ENCODE assay signal across 11 cellular contexts in genomic region chr22:23789638-23790037, GRCh38. TPM values are rescaled to one million over a fixed set of nuclear protein-coding genes. Genes with fewer than 3 reads are reported as not detected.
DNase-seq lines count a peak whose midpoint lies in the region; ATAC-seq and TF ChIP-seq lines count a peak whose summit lies in the region.
"Had no signal": no experiment of that assay in that cellular context is flagged by ENCODE, and none has a peak within 500 bp of the region (broad histone marks: within the 10 kb centered on the region; RNA-seq: fewer than 3 reads in every experiment).

No MANE protein-coding gene starts in this region.

- no peak overlapping the region for H3K27ac ChIP-seq in CD8-positive, alpha-beta memory T cell (ENCODE audit: low read depth, low read length)
- no peak overlapping the region for H3K27ac ChIP-seq in coronary artery
- no peak overlapping the region for H3K27ac ChIP-seq in neural cell (ENCODE audit: low read length)
- H3K27ac ChIP-seq: SK-N-MC, tibial artery had no signal

- peak overlapping the region in 4 of 7 donors; percentile 28 to 71 (median 40) for H3K4me3 Mint-ChIP-seq in CD8-positive, alpha-beta memory T cell
- peak overlapping the region; percentile 42 for H3K4me3 Mint-ChIP-seq in HFFc6
- no peak overlapping the region for H3K4me3 Mint-ChIP-seq in activated CD4-positive, alpha-beta T cell treated with anti-CD3 and anti-CD28 coated beads for 36 hours
- H3K4me3 Mint-ChIP-seq: activated CD4-positive, alpha-beta T cell treated with anti-CD3 and anti-CD28 coated beads, Interleukin-2, amount 10 ng/mL, durations not matched to agents 24 days and 14 days had no signal

- peaks cover 0 to 39% (median 7%) of the 10 kb centered on the region in 3 donors for H3K36me3 Mint-ChIP-seq in CD8-positive, alpha-beta memory T cell
- H3K36me3 Mint-ChIP-seq in HFFc6 (ENCODE audit: low read depth) = peaks cover 18% of the 10 kb centered on the region; the same call in 1 of the 2 replicates
- H3K36me3 Mint-ChIP-seq in activated CD4-positive, alpha-beta T cell treated with anti-CD3 and anti-CD28 coated beads for 36 hours (ENCODE audit: low read depth) = peaks cover 17% of the 10 kb centered on the region

- peaks cover 47% of the 10 kb centered on the region for H3K79me2 ChIP-seq in neural cell (replicated peaks; ENCODE audit: insufficient read depth, low read length)

- H3K9me3 Mint-ChIP-seq in CD8-positive, alpha-beta memory T cell = no peaks in the 10 kb centered on the region
- H3K9me3 Mint-ChIP-seq in HFFc6 = no peaks in the 10 kb centered on the region
- H3K9me3 Mint-ChIP-seq in activated CD4-positive, alpha-beta T cell treated with anti-CD3 and anti-CD28 coated beads for 36 hours (ENCODE audit: low read depth) = no peaks in the 10 kb centered on the region
- H3K9me3 Mint-ChIP-seq: activated CD4-positive, alpha-beta T cell treated with anti-CD3 and anti-CD28 coated beads, Interleukin-2, amount 10 ng/mL, durations not matched to agents 24 days and 14 days had no signal

- TF ChIP-seq EP300 in neural cell (conservative IDR thresholded peaks at IDR 0.05; ENCODE audit: poor library complexity, severe bottlenecking) = no peak

- H3K27me3 Mint-ChIP-seq in CD8-positive, alpha-beta memory T cell = no peaks in the 10 kb centered on the region
- no peaks in the 10 kb centered on the region; the same call in none of the 2 replicates for H3K27me3 Mint-ChIP-seq in HFFc6 (ENCODE audit: insufficient read depth)
- H3K27me3 Mint-ChIP-seq in activated CD4-positive, alpha-beta T cell treated with anti-CD3 and anti-CD28 coated beads for 36 hours = no peaks in the 10 kb centered on the region
- H3K27me3 Mint-ChIP-seq: activated CD4-positive, alpha-beta T cell treated with anti-CD3 and anti-CD28 coated beads, Interleukin-2, amount 10 ng/mL, durations not matched to agents 24 days and 14 days had no signal

- no peak overlapping the region for H3K4me2 ChIP-seq in neural cell (ENCODE audit: low read length)

- H3K36me3 ChIP-seq in CD8-positive, alpha-beta memory T cell (ENCODE audit: insufficient read depth, low read length) = peaks cover 23% of the 10 kb centered on the region
- H3K36me3 ChIP-seq in neural cell (ENCODE audit: insufficient read depth, low read length) = no peaks in the 10 kb centered on the region

- TF ChIP-seq RAD21 in neural cell (conservative IDR thresholded peaks at IDR 0.05) = peak; percentile 11

- POLR2A ChIA-PET in CD8-positive, alpha-beta memory T cell (lab: Charles Lee) = no interaction called here
- POLR2A ChIA-PET in activated CD4-positive, alpha-beta T cell treated with anti-CD3 and anti-CD28 coated beads for 36 hours (lab: Charles Lee) = no interaction called here

- no peaks in the 10 kb centered on the region for H3K27me3 ChIP-seq in CD8-positive, alpha-beta memory T cell (ENCODE audit: insufficient read depth, low read length, poor library complexity, severe bottlenecking)
- no peaks in the 10 kb centered on the region for H3K27me3 ChIP-seq in neural cell (ENCODE audit: insufficient read depth, low read depth, low read length)
- H3K27me3 ChIP-seq: tibial artery had no signal

- no peak for DNase-seq in CD8-positive, alpha-beta memory T cell
- DNase-seq in HFFc6 (no peak), coronary artery (ENCODE audit: low spot score) (peak; percentile 55)
- DNase-seq in activated CD4-positive, alpha-beta T cell treated with anti-CD3 and anti-CD28 coated beads for 36 hours = no peak
- no peak for DNase-seq in stimulated activated CD4-positive, alpha-beta T cell treated with anti-CD3 and anti-CD28 coated beads, Interleukin-4, amount 100 ng/mL, for 24 hours
- DNase-seq: activated CD4-positive, alpha-beta T cell treated with anti-CD3 and anti-CD28 coated beads, Interleukin-2, amount 10 ng/mL, durations not matched to agents 24 days and 14 days; tibial artery had no signal

- H3K4me3 ChIP-seq in CD8-positive, alpha-beta memory T cell (ENCODE audit: low read length) = no peak overlapping the region
- H3K4me3 ChIP-seq in coronary artery (no peak overlapping the region), neural cell (ENCODE audit: low read length) (peak overlapping the region; percentile 83)
- H3K4me3 ChIP-seq: SK-N-MC, tibial artery had no signal

- H3K4me1 ChIP-seq in CD8-positive, alpha-beta memory T cell (ENCODE audit: insufficient read depth, low read length) = peaks cover 30% of the 10 kb centered on the region

- no peaks in the 10 kb centered on the region for H3K9me3 ChIP-seq in CD8-positive, alpha-beta memory T cell (ENCODE audit: low read length)
- H3K9me3 ChIP-seq in neural cell (ENCODE audit: low read length) = no peaks in the 10 kb centered on the region
- H3K9me3 ChIP-seq: tibial artery had no signal

- CTCF ChIA-PET in CD8-positive, alpha-beta memory T cell (lab: Charles Lee) = interaction anchor here (1.0 kb wide), 1 partner anchor 13 kb away, joined by 3 read pairs; no protein-coding TSS in a partner anchor
- CTCF ChIA-PET in activated CD4-positive, alpha-beta T cell treated with anti-CD3 and anti-CD28 coated beads for 36 hours (lab: Charles Lee) = interaction anchor here (0.5 to 1.6 kb wide), 3 partner anchors 21 to 657 kb away, joined by 3 to 5 read pairs (median 3); no protein-coding TSS in a partner anchor

- no peak overlapping the region for H3K9ac ChIP-seq in neural cell (ENCODE audit: low read length)

- TF ChIP-seq CTCF in HFFc6 (IDR thresholded peaks at IDR 0.05) (no peak; the same call in 1 of the 2 replicates), coronary artery (IDR thresholded peaks at IDR 0.05) (no peak), neural cell (IDR thresholded peaks at IDR 0.05; ENCODE audit: poor library complexity, severe bottlenecking) (peak; percentile 39)

- intact Hi-C loops in activated CD4-positive, alpha-beta T cell treated with anti-CD3 and anti-CD28 coated beads for 36 hours (cut with DNase I, micrococcal nuclease) = loop anchor here in 1 of 2 experiments (5.0 kb wide), 1 partner anchor 103 kb away; the partner anchor contains the start of gene MIF

- H3F3A ChIP-seq in neural cell (ENCODE audit: insufficient read depth, low read length, poor library complexity, severe bottlenecking) = no peaks in the 10 kb centered on the region

- no peak for ATAC-seq in activated CD4-positive, alpha-beta T cell treated with anti-CD3 and anti-CD28 coated beads for 36 hours
- no peak for ATAC-seq in GM18909 (IDR thresholded peaks at IDR 0.05; ENCODE audit: poor library complexity, unreplicated experiment)

- H2AFZ ChIP-seq in neural cell (ENCODE audit: low read depth, low read length) = no peak overlapping the region

- peak overlapping the region in 5 of 8 donors; percentile 4 to 69 (median 31) for H3K27ac Mint-ChIP-seq in CD8-positive, alpha-beta memory T cell
- H3K27ac Mint-ChIP-seq in HFFc6 = peak overlapping the region; percentile 62
- H3K27ac Mint-ChIP-seq in activated CD4-positive, alpha-beta T cell treated with anti-CD3 and anti-CD28 coated beads for 36 hours = no peak overlapping the region
- H3K27ac Mint-ChIP-seq: activated CD4-positive, alpha-beta T cell treated with anti-CD3 and anti-CD28 coated beads, Interleukin-2, amount 10 ng/mL, durations not matched to agents 24 days and 14 days had no signal

- peaks cover 37 to 58% (median 41%) of the 10 kb centered on the region in 3 donors for H3K4me1 Mint-ChIP-seq in CD8-positive, alpha-beta memory T cell
- peaks cover 59% of the 10 kb centered on the region for H3K4me1 Mint-ChIP-seq in HFFc6 (ENCODE audit: low read depth)
- peaks cover 26% of the 10 kb centered on the region for H3K4me1 Mint-ChIP-seq in activated CD4-positive, alpha-beta T cell treated with anti-CD3 and anti-CD28 coated beads for 36 hours

- peaks cover 5% of the 10 kb centered on the region for H4K20me1 ChIP-seq in neural cell (ENCODE audit: insufficient read depth)

- no peaks in the 10 kb centered on the region for H3K9me2 ChIP-seq in neural cell (ENCODE audit: insufficient read depth, low read length)

TF ChIP-seq in neural cell, 6 proteins besides CTCF, POLR2A, EP300 and RAD21 (continues in another document):
- TF ChIP-seq TAF1 (IDR thresholded peaks at IDR 0.05; ENCODE audit: low read depth) = no peak

RNA-seq across cellular contexts. Expression of gene SMARCB1, which starts 2.9 kb away (rescaled TPM):
- total RNA-seq in CD8-positive, alpha-beta memory T cell = 100 to 1,000 TPM; 113 to 120 TPM
- polyA plus RNA-seq in CD8-positive, alpha-beta memory T cell = 40.4 TPM
- total RNA-seq in HFFc6 (2021; fragmentation: NEBNext Ultra II Directional; extraction: Animal tissue kit (Norgen Biotek cat#: 25700)) = 100 to 1,000 TPM in 1 of 6 experiments, 10 to 100 TPM in 5; 91.5 to 101 (median 97.3) TPM
- polyA plus RNA-seq in neural cell = 97.5 and 98.9 TPM in 2 replicates
- polyA minus RNA-seq in neural cell = 46.9 and 48.9 TPM in 2 replicates
- total RNA-seq in activated CD4-positive, alpha-beta T cell treated with anti-CD3 and anti-CD28 coated beads for 36 hours = 10 to 100 TPM; 78.2 to 95.2 TPM

RNA-seq across cellular contexts. Expression of gene MMP11, which starts 17.0 kb away (rescaled TPM):
- 1 to 10 TPM in 1 of 2 experiments, under 1 TPM in 1; 0.90 to 1.6 TPM for total RNA-seq in CD8-positive, alpha-beta memory T cell
- polyA plus RNA-seq in CD8-positive, alpha-beta memory T cell = 1.9 TPM
- 1 to 10 TPM; 1.7 to 3.6 (median 2.7) TPM for total RNA-seq in HFFc6 (2021; fragmentation: NEBNext Ultra II Directional; extraction: Animal tissue kit (Norgen Biotek cat#: 25700))
- 9.3 and 12.2 TPM in 2 replicates for polyA plus RNA-seq in neural cell
- polyA minus RNA-seq in neural cell = 6.3 and 9.3 TPM in 2 replicates
- 1 to 10 TPM in 1 of 2 experiments, under 1 TPM in 1; 0.32 to 1.1 TPM for total RNA-seq in activated CD4-positive, alpha-beta T cell treated with anti-CD3 and anti-CD28 coated beads for 36 hours

RNA-seq across cellular contexts. Expression of gene CHCHD10, which starts 21.9 kb away (rescaled TPM):
- total RNA-seq in CD8-positive, alpha-beta memory T cell = 100 to 1,000 TPM; 172 to 186 TPM
- 34.0 TPM for polyA plus RNA-seq in CD8-positive, alpha-beta memory T cell
- total RNA-seq in HFFc6 (2021; fragmentation: NEBNext Ultra II Directional; extraction: Animal tissue kit (Norgen Biotek cat#: 25700)) = 100 to 1,000 TPM in 4 of 6 experiments, 10 to 100 TPM in 2; 89.3 to 117 (median 106) TPM
- 3.8 TPM in 1 of 2 replicates, not detected in the other for polyA plus RNA-seq in neural cell
- 3.2 and 8.1 TPM in 2 replicates for polyA minus RNA-seq in neural cell
- total RNA-seq in activated CD4-positive, alpha-beta T cell treated with anti-CD3 and anti-CD28 coated beads for 36 hours = 100 to 1,000 TPM; 131 to 134 TPM

RNA-seq across cellular contexts. Expression of gene C22orf15, which starts 26.8 kb away (rescaled TPM):
- total RNA-seq in CD8-positive, alpha-beta memory T cell = under 1 TPM; 0.81 to 0.93 TPM
- polyA plus RNA-seq in CD8-positive, alpha-beta memory T cell = 0.75 TPM
- 1 to 10 TPM in 3 of 6 experiments, under 1 TPM in 3; 0.48 to 4.0 (median 1.1) TPM for total RNA-seq in HFFc6 (2021; fragmentation: NEBNext Ultra II Directional; extraction: Animal tissue kit (Norgen Biotek cat#: 25700))
- not detected in 2 replicates for polyA plus RNA-seq in neural cell
- polyA minus RNA-seq in neural cell = not detected in 2 replicates
- 1 to 10 TPM in 1 of 2 experiments, under 1 TPM in 1; 0.30 to 1.3 TPM for total RNA-seq in activated CD4-positive, alpha-beta T cell treated with anti-CD3 and anti-CD28 coated beads for 36 hours
- total RNA-seq: Daoy had no signal

RNA-seq across cellular contexts. Expression of gene VPREB3, which starts 35.4 kb away (rescaled TPM):
- not detected for total RNA-seq in CD8-positive, alpha-beta memory T cell
- polyA plus RNA-seq in CD8-positive, alpha-beta memory T cell = not detected
- total RNA-seq in HFFc6 (2021; fragmentation: NEBNext Ultra II Directional; extraction: Animal tissue kit (Norgen Biotek cat#: 25700)) = under 1 TPM in 2 of 6 experiments, not detected in 4; 0.33 to 0.57 TPM
- polyA plus RNA-seq in neural cell = not detected in 2 replicates
- not detected in 2 replicates for polyA minus RNA-seq in neural cell
- under 1 TPM in 1 of 2 experiments, not detected in 1; 0.80 TPM for total RNA-seq in activated CD4-positive, alpha-beta T cell treated with anti-CD3 and anti-CD28 coated beads for 36 hours
- total RNA-seq: activated CD4-positive, alpha-beta T cell treated with anti-CD3 and anti-CD28 coated beads, Interleukin-2, amount 10 ng/mL, durations not matched to agents 24 days and 14 days; Daoy had no signal
